17 cellular contexts compared by ENCODE assay signal in the genomic region with DNA sequence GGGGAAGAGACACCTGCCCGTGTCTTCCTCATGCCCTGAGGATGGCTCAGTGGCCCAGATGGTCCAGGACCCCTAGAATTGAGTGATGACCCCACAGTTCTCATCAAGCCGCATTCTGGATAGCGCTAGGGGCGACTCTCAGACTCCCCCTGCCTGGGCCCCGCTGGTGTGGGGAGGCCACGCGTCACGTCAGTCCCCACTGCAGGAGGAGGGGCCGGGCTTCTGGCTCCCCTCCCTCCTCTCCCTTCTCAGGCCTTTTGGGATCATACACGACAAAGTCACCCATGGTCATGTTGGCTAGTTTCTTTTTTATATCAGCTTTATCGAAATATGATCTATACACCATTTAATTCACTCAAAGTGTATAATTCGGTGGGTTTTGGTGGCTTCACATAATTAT.
DNase-seq lines count a peak whose midpoint lies in the region; ATAC-seq and TF ChIP-seq lines count a peak whose summit lies in the region.
"Had no signal": no experiment of that assay in that cellular context is flagged by ENCODE, and none has a peak within 500 bp of the region (broad histone marks: within the 10 kb centered on the region; RNA-seq: fewer than 3 reads in every experiment).

No MANE protein-coding gene starts in this region.

- H3K4me1 Mint-ChIP-seq in stimulated activated naive CD8-positive, alpha-beta T cell treated with anti-CD3 and anti-CD28 coated beads, Interleukin-15, Interleukin-2, amounts not matched to agents 100 ng/mL and 50 ng/mL, for 24 hours (ENCODE audit: low read depth): peaks cover 17% of the 10 kb centered on the region
- H3K4me1 Mint-ChIP-seq in stimulated activated naive CD8-positive, alpha-beta T cell treated with anti-CD3 and anti-CD28 coated beads, Interleukin-15, amount 100 ng/mL, for 72 hours: peaks cover 42% of the 10 kb centered on the region
- peaks cover 4% of the 10 kb centered on the region in 2 donors for H3K4me1 Mint-ChIP-seq in effector memory CD8-positive, alpha-beta T cell (ENCODE audit: low read depth in 2 of 2)
- H3K4me1 Mint-ChIP-seq in progenitor cell of endocrine pancreas (ENCODE audit: low read depth): peaks cover 4% of the 10 kb centered on the region
- H3K4me1 Mint-ChIP-seq in osteocyte (ENCODE audit: unreplicated experiment): peaks cover 37% of the 10 kb centered on the region

- no peak overlapping the region for H3K4me3 Mint-ChIP-seq in stimulated activated naive CD8-positive, alpha-beta T cell treated with anti-CD3 and anti-CD28 coated beads, Interleukin-15, Interleukin-2, amounts not matched to agents 100 ng/mL and 50 ng/mL, for 24 hours
- no peak overlapping the region for H3K4me3 Mint-ChIP-seq in stimulated activated naive CD8-positive, alpha-beta T cell treated with anti-CD3 and anti-CD28 coated beads, Interleukin-15, amount 100 ng/mL, for 72 hours
- no peak overlapping the region for H3K4me3 Mint-ChIP-seq in effector memory CD8-positive, alpha-beta T cell
- H3K4me3 Mint-ChIP-seq in progenitor cell of endocrine pancreas (ENCODE audit: low read depth) (no peak overlapping the region), osteocyte (ENCODE audit: unreplicated experiment) (no peak overlapping the region)

- peak overlapping the region; percentile 63 for H3K27ac Mint-ChIP-seq in stimulated activated naive CD8-positive, alpha-beta T cell treated with anti-CD3 and anti-CD28 coated beads, Interleukin-15, Interleukin-2, amounts not matched to agents 100 ng/mL and 50 ng/mL, for 24 hours
- peak overlapping the region in 1 of 2 donors; percentile 64 for H3K27ac Mint-ChIP-seq in stimulated activated naive CD8-positive, alpha-beta T cell treated with anti-CD3 and anti-CD28 coated beads, Interleukin-15, amount 100 ng/mL, for 72 hours
- H3K27ac Mint-ChIP-seq in effector memory CD8-positive, alpha-beta T cell: peak overlapping the region; percentile 29 to 83
- H3K27ac Mint-ChIP-seq in progenitor cell of endocrine pancreas (peak overlapping the region; percentile 24), osteocyte (ENCODE audit: unreplicated experiment) (no peak overlapping the region)

- DNase-seq in stimulated activated naive CD8-positive, alpha-beta T cell treated with anti-CD3 and anti-CD28 coated beads, Interleukin-15, amount 100 ng/mL, for 72 hours: no peak
- DNase-seq in effector memory CD8-positive, alpha-beta T cell: no peak
- no peak for DNase-seq in progenitor cell of endocrine pancreas (ENCODE audit: low spot score, unreplicated experiment)
- DNase-seq in left lobe of liver (ENCODE audit: low spot score): no peak
- DNase-seq in osteocyte (ENCODE audit: extremely low spot score, unreplicated experiment): no peak
- DNase-seq: Caco-2; CD4-positive, alpha-beta memory T cell; GF-D8; NCI-H1092; NCI-H1417 treated with DMSO at 0.1 percent for 48 hours; NCI-H1694 treated with DMSO at 0.1 percent for 48 hours; NCI-H2081; NCI-H2227 treated with DMSO at 0.1 percent for 48 hours; NCI-H526 treated with DMSO at 0.1 percent for 48 hours; SHP77 had no signal

- no peak for ATAC-seq in stimulated activated naive CD8-positive, alpha-beta T cell treated with anti-CD3 and anti-CD28 coated beads, Interleukin-15, amount 100 ng/mL, for 72 hours
- no peak for ATAC-seq in effector memory CD8-positive, alpha-beta T cell (replicated peaks)
- ATAC-seq in GM19023 (IDR thresholded peaks at IDR 0.05; ENCODE audit: unreplicated experiment): no peak
- ATAC-seq in left lobe of liver: no peak

- H3K36me3 Mint-ChIP-seq in stimulated activated naive CD8-positive, alpha-beta T cell treated with anti-CD3 and anti-CD28 coated beads, Interleukin-15, Interleukin-2, amounts not matched to agents 100 ng/mL and 50 ng/mL, for 24 hours (ENCODE audit: low read depth): peaks cover 48% of the 10 kb centered on the region
- H3K36me3 Mint-ChIP-seq in effector memory CD8-positive, alpha-beta T cell (ENCODE audit: insufficient read depth): peaks cover 25% of the 10 kb centered on the region
- H3K36me3 Mint-ChIP-seq in progenitor cell of endocrine pancreas (ENCODE audit: insufficient read depth) (no peaks in the 10 kb centered on the region), osteocyte (ENCODE audit: unreplicated experiment) (no peaks in the 10 kb centered on the region)

- no peaks in the 10 kb centered on the region for H3K9me3 Mint-ChIP-seq in stimulated activated naive CD8-positive, alpha-beta T cell treated with anti-CD3 and anti-CD28 coated beads, Interleukin-15, Interleukin-2, amounts not matched to agents 100 ng/mL and 50 ng/mL, for 24 hours
- no peaks in the 10 kb centered on the region for H3K9me3 Mint-ChIP-seq in stimulated activated naive CD8-positive, alpha-beta T cell treated with anti-CD3 and anti-CD28 coated beads, Interleukin-15, amount 100 ng/mL, for 72 hours
- H3K9me3 Mint-ChIP-seq in effector memory CD8-positive, alpha-beta T cell: no peaks in the 10 kb centered on the region
- H3K9me3 Mint-ChIP-seq in progenitor cell of endocrine pancreas (ENCODE audit: low read depth) (no peaks in the 10 kb centered on the region), osteocyte (ENCODE audit: unreplicated experiment) (no peaks in the 10 kb centered on the region)
- H3K9me3 Mint-ChIP-seq: CD4-positive, alpha-beta memory T cell had no signal

- H3K27me3 Mint-ChIP-seq in stimulated activated naive CD8-positive, alpha-beta T cell treated with anti-CD3 and anti-CD28 coated beads, Interleukin-15, Interleukin-2, amounts not matched to agents 100 ng/mL and 50 ng/mL, for 24 hours: no peaks in the 10 kb centered on the region
- no peaks in the 10 kb centered on the region for H3K27me3 Mint-ChIP-seq in stimulated activated naive CD8-positive, alpha-beta T cell treated with anti-CD3 and anti-CD28 coated beads, Interleukin-15, amount 100 ng/mL, for 72 hours
- no peaks in the 10 kb centered on the region for H3K27me3 Mint-ChIP-seq in effector memory CD8-positive, alpha-beta T cell
- H3K27me3 Mint-ChIP-seq in progenitor cell of endocrine pancreas (no peaks in the 10 kb centered on the region), osteocyte (ENCODE audit: unreplicated experiment) (no peaks in the 10 kb centered on the region)
- H3K27me3 Mint-ChIP-seq: CD4-positive, alpha-beta memory T cell had no signal

- TF ChIP-seq CTCF in progenitor cell of endocrine pancreas (IDR thresholded peaks at IDR 0.05; ENCODE audit: unreplicated experiment) (no peak), osteocyte (IDR thresholded peaks at IDR 0.05) (no peak)
